In the genomic region with DNA sequence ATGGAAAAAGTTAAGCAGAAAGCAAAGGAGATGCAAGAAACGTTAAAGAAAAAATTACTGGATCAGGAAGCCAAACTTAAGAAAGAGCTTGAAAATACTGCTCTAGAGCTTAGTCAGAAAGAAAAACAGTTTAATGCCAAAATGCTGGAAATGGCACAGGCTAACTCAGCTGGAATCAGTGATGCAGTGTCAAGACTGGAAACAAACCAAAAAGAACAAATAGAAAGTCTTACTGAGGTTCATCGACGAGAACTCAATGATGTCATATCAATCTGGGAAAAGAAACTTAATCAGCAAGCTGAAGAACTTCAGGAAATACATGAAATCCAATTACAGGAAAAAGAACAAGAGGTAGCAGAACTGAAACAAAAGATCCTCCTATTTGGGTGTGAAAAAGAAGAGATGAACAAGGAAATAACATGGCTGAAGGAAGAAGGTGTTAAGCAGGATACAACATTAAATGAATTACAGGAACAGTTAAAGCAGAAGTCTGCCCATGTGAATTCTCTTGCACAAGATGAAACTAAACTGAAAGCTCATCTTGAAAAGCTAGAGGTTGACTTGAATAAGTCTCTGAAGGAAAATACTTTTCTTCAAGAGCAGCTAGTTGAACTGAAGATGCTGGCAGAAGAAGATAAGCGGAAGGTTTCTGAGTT, we compare ENCODE assay signal across 13 cellular contexts.
DNase-seq lines count a peak whose midpoint lies in the region; ATAC-seq and TF ChIP-seq lines count a peak whose summit lies in the region.
"Had no signal": no experiment of that assay in that cellular context is flagged by ENCODE, and none has a peak within 500 bp of the region (broad histone marks: within the 10 kb centered on the region; RNA-seq: fewer than 3 reads in every experiment).

No MANE protein-coding gene starts in this region.

- H2BK20ac ChIP-seq in H9 (ENCODE audit: low read depth, low read length, poor library complexity, severe bottlenecking) = no peak overlapping the region

- DNase-seq in activated naive CD4-positive, alpha-beta T cell treated with Interleukin-2 at 50 U/mL for 16 hours = no peak
- DNase-seq in right lobe of liver = no peak
- no peak for DNase-seq in suprapubic skin (ENCODE audit: low spot score in 2 of 2)
- DNase-seq in activated CD8-positive, alpha-beta memory T cell treated with anti-CD3 and anti-CD28 coated beads, Interleukin-2, amount 10 ng/mL, durations not matched to agents 7 days and 5 days = no peak
- DNase-seq in H9 = no peak
- DNase-seq in NCI-H146 treated with DMSO at 0.1 percent for 48 hours (lab: John Stamatoyannopoulos, UW; ENCODE audit: unreplicated experiment) = no peak
- DNase-seq: activated B cell treated with CpG ODN at 0.5 μM for 24 hours, BE2C, foreskin fibroblast, HFFc6, NCI-H1417 had no signal

- no peak overlapping the region for H3T11ph ChIP-seq in H9 (ENCODE audit: low read length)

- H3K27me3 Mint-ChIP-seq in activated naive CD4-positive, alpha-beta T cell treated with anti-CD3 and anti-CD28 coated beads, Interleukin-2, amount 50 U/mL, for 24 hours = no peaks in the 10 kb centered on the region
- H3K27me3 Mint-ChIP-seq in brain (no peaks in the 10 kb centered on the region), H9 (ENCODE audit: low read depth) (no peaks in the 10 kb centered on the region)
- no peaks in the 10 kb centered on the region for H3K27me3 Mint-ChIP-seq in activated CD8-positive, alpha-beta memory T cell treated with anti-CD3 and anti-CD28 coated beads, Interleukin-2, amount 10 ng/mL, durations not matched to agents 7 days and 5 days
- H3K27me3 Mint-ChIP-seq: activated B cell treated with CpG ODN at 0.5 μM for 24 hours had no signal

- WGBS in right lobe of liver (ENCODE audit: insufficient coverage, low coverage, low lambda C conversion rate, missing lambda C conversion rate) = 45% methylated on average over 4 of the region's 4 CpGs
- WGBS in suprapubic skin = 64% methylated on average over 4 of the region's 4 CpGs
- no CpG with 5 or more reads among the region's 4 CpGs for WGBS in H9 (ENCODE audit: extremely low coverage, insufficient read length, low lambda C conversion rate)

- H4K20me1 ChIP-seq in H9 (ENCODE audit: control insufficient read depth, insufficient read depth, insufficient read length) = no peaks in the 10 kb centered on the region

- no peak overlapping the region for H3K14ac ChIP-seq in H9 (ENCODE audit: insufficient read depth, low read length)

- peak in 3 of 4 donors; percentile 21 to 41 (median 41) for ATAC-seq in right lobe of liver
- no peak for ATAC-seq in activated CD8-positive, alpha-beta memory T cell treated with anti-CD3 and anti-CD28 coated beads, Interleukin-2, amount 10 ng/mL, durations not matched to agents 7 days and 5 days

- no peak for TF ChIP-seq POLR2A in right lobe of liver (IDR thresholded peaks at IDR 0.05)
- TF ChIP-seq POLR2A in suprapubic skin (IDR thresholded peaks at IDR 0.05) = no peak

- H3K23ac ChIP-seq in H9 (ENCODE audit: insufficient read length, low read depth, low read length) = no peak overlapping the region

- no peak overlapping the region for H2BK15ac ChIP-seq in H9 (ENCODE audit: low read depth, low read length)

- no peak overlapping the region for H3K4me3 Mint-ChIP-seq in activated naive CD4-positive, alpha-beta T cell treated with anti-CD3 and anti-CD28 coated beads, Interleukin-2, amount 50 U/mL, for 24 hours
- peak overlapping the region in 1 of 5 experiments; percentile 50 for H3K4me3 Mint-ChIP-seq in brain
- no peak overlapping the region for H3K4me3 Mint-ChIP-seq in activated CD8-positive, alpha-beta memory T cell treated with anti-CD3 and anti-CD28 coated beads, Interleukin-2, amount 10 ng/mL, durations not matched to agents 7 days and 5 days
- no peak overlapping the region for H3K4me3 Mint-ChIP-seq in H9
- H3K4me3 Mint-ChIP-seq: activated B cell treated with CpG ODN at 0.5 μM for 24 hours, HFFc6 had no signal

- H2AK5ac ChIP-seq in H9 (ENCODE audit: insufficient read length, low read length) = no peak overlapping the region

- no peaks in the 10 kb centered on the region for H3K79me2 ChIP-seq in H9 (ENCODE audit: insufficient read depth, low read length)

- H3K18ac ChIP-seq in H9 (ENCODE audit: insufficient read length, low read depth, low read length) = no peak overlapping the region

- peaks cover 63% of the 10 kb centered on the region for H3K36me3 Mint-ChIP-seq in activated naive CD4-positive, alpha-beta T cell treated with anti-CD3 and anti-CD28 coated beads, Interleukin-2, amount 50 U/mL, for 24 hours
- H3K36me3 Mint-ChIP-seq in brain (peaks cover 88% of the 10 kb centered on the region), H9 (ENCODE audit: insufficient read depth in 1 of 3, low read depth in 3 of 3) (peaks cover 12 to 67% (median 48%) of the 10 kb centered on the region in 3 experiments; a peak in 5 of 7 replicates)
- H3K36me3 Mint-ChIP-seq in activated CD8-positive, alpha-beta memory T cell treated with anti-CD3 and anti-CD28 coated beads, Interleukin-2, amount 10 ng/mL, durations not matched to agents 7 days and 5 days = peaks cover 62% of the 10 kb centered on the region

- no peaks in the 10 kb centered on the region for H3K23me2 ChIP-seq in H9 (ENCODE audit: insufficient read length, low read depth, low read length, poor library complexity, severe bottlenecking)

- no peak for TF ChIP-seq EP300 in suprapubic skin (IDR thresholded peaks at IDR 0.05)

- no peak overlapping the region for H2BK120ac ChIP-seq in H9 (ENCODE audit: low read depth, low read length, poor library complexity, severe bottlenecking)

- no peak overlapping the region for H2BK12ac ChIP-seq in H9 (ENCODE audit: insufficient read length, low read depth, low read length)

- H3K9me3 Mint-ChIP-seq in activated naive CD4-positive, alpha-beta T cell treated with anti-CD3 and anti-CD28 coated beads, Interleukin-2, amount 50 U/mL, for 24 hours = no peaks in the 10 kb centered on the region
- no peaks in the 10 kb centered on the region for H3K9me3 Mint-ChIP-seq in brain
- peaks cover 2% of the 10 kb centered on the region for H3K9me3 Mint-ChIP-seq in activated CD8-positive, alpha-beta memory T cell treated with anti-CD3 and anti-CD28 coated beads, Interleukin-2, amount 10 ng/mL, durations not matched to agents 7 days and 5 days (ENCODE audit: low read depth)
- H3K9me3 Mint-ChIP-seq in H9 = no peaks in the 10 kb centered on the region
- H3K9me3 Mint-ChIP-seq: activated B cell treated with CpG ODN at 0.5 μM for 24 hours, HFFc6 had no signal

- no peaks in the 10 kb centered on the region for H3K79me1 ChIP-seq in H9 (ENCODE audit: insufficient read depth, low read depth, low read length, poor library complexity, severe bottlenecking)

- H3K27me3 ChIP-seq in right lobe of liver = no peaks in the 10 kb centered on the region
- H3K27me3 ChIP-seq in suprapubic skin = no peaks in the 10 kb centered on the region
- H3K27me3 ChIP-seq in H9 (ENCODE audit: insufficient read depth, low read length) = no peaks in the 10 kb centered on the region
- H3K27me3 ChIP-seq: BE2C had no signal

- no peak overlapping the region for H3K4ac ChIP-seq in H9 (ENCODE audit: low read depth, low read length)

- no peak overlapping the region for H3K27ac ChIP-seq in right lobe of liver
- peak overlapping the region; percentile 56 for H3K27ac ChIP-seq in suprapubic skin
- H3K27ac ChIP-seq in H9 (ENCODE audit: insufficient read length, low read depth, low read length) = no peak overlapping the region

- H3K4me1 ChIP-seq in right lobe of liver = no peaks in the 10 kb centered on the region
- H3K4me1 ChIP-seq in suprapubic skin = peaks cover 41% of the 10 kb centered on the region
- no peaks in the 10 kb centered on the region for H3K4me1 ChIP-seq in H9 (ENCODE audit: insufficient read depth, low read length)
- H3K4me1 ChIP-seq: BE2C had no signal

- CTCF ChIA-PET in activated CD8-positive, alpha-beta memory T cell treated with anti-CD3 and anti-CD28 coated beads, Interleukin-2, amount 10 ng/mL, durations not matched to agents 7 days and 5 days (lab: Charles Lee) = no interaction called here

- H4K5ac ChIP-seq in H9 (ENCODE audit: insufficient read length, low read depth, low read length) = no peak overlapping the region

- peaks cover 0 to 49% (median 17%) of the 10 kb centered on the region in 4 donors for H3K36me3 ChIP-seq in right lobe of liver
- H3K36me3 ChIP-seq in suprapubic skin = peaks cover 44% of the 10 kb centered on the region

- H2AFZ ChIP-seq in H9 (ENCODE audit: low read length) = no peak overlapping the region

- no peak overlapping the region for H3K4me3 ChIP-seq in right lobe of liver
- H3K4me3 ChIP-seq in suprapubic skin = no peak overlapping the region

- peaks cover 11% of the 10 kb centered on the region for H3K4me1 Mint-ChIP-seq in activated naive CD4-positive, alpha-beta T cell treated with anti-CD3 and anti-CD28 coated beads, Interleukin-2, amount 50 U/mL, for 24 hours
- H3K4me1 Mint-ChIP-seq in brain (peaks cover 36% of the 10 kb centered on the region), H9 (no peaks in the 10 kb centered on the region)
- peaks cover 36% of the 10 kb centered on the region for H3K4me1 Mint-ChIP-seq in activated CD8-positive, alpha-beta memory T cell treated with anti-CD3 and anti-CD28 coated beads, Interleukin-2, amount 10 ng/mL, durations not matched to agents 7 days and 5 days
- H3K4me1 Mint-ChIP-seq: activated B cell treated with CpG ODN at 0.5 μM for 24 hours had no signal

- no peak overlapping the region for H3K9ac ChIP-seq in H9 (ENCODE audit: extremely low read depth, insufficient read length, low read length)

- H3K9me3 ChIP-seq in right lobe of liver (no peaks in the 10 kb centered on the region), suprapubic skin (no peaks in the 10 kb centered on the region), H9 (ENCODE audit: control insufficient read depth, low read depth, low read length) (no peaks in the 10 kb centered on the region)
- H3K9me3 ChIP-seq: BE2C had no signal

- no peak overlapping the region for H2BK5ac ChIP-seq in H9 (ENCODE audit: insufficient read length, low read length)

- H3K4me2 ChIP-seq in H9 (ENCODE audit: insufficient read depth, insufficient read length, low read length) = no peak overlapping the region

- H3K27ac Mint-ChIP-seq in activated naive CD4-positive, alpha-beta T cell treated with anti-CD3 and anti-CD28 coated beads, Interleukin-2, amount 50 U/mL, for 24 hours = peak overlapping the region; percentile 56
- H3K27ac Mint-ChIP-seq in brain (peak overlapping the region in 3 of 5 experiments; percentile 26 to 88 (median 79)), H9 (no peak overlapping the region)
- no peak overlapping the region for H3K27ac Mint-ChIP-seq in activated CD8-positive, alpha-beta memory T cell treated with anti-CD3 and anti-CD28 coated beads, Interleukin-2, amount 10 ng/mL, durations not matched to agents 7 days and 5 days
- H3K27ac Mint-ChIP-seq: activated B cell treated with CpG ODN at 0.5 μM for 24 hours, HFFc6 had no signal

- no peak overlapping the region for H4K8ac ChIP-seq in H9 (replicated peaks; ENCODE audit: insufficient read length, low read depth, low read length)

- no peak overlapping the region for H4K91ac ChIP-seq in H9 (ENCODE audit: insufficient read length, low read depth, low read length)

- TF ChIP-seq CTCF in brain (conservative IDR thresholded peaks at IDR 0.05) = no peak
- TF ChIP-seq CTCF in right lobe of liver (IDR thresholded peaks at IDR 0.05) = no peak
- no peak for TF ChIP-seq CTCF in suprapubic skin (IDR thresholded peaks at IDR 0.05)
- no peak for TF ChIP-seq CTCF in H9 (conservative IDR thresholded peaks at IDR 0.05)

- no peak overlapping the region for H3K56ac ChIP-seq in H9 (ENCODE audit: insufficient read length, low read depth, low read length)

- intact Hi-C loops in right lobe of liver (cut with DNase I) = no loop called here

Comparison
In these comparisons a context has a peak if more than half of its experiments do, and no peak if none do; other contexts are left out.
1. H3K27ac Mint-ChIP-seq: peak in activated naive CD4-positive, alpha-beta T cell treated with anti-CD3 and anti-CD28 coated beads, Interleukin-2, amount 50 U/mL, for 24 hours (single experiment) and brain (3 of 5); none in activated CD8-positive, alpha-beta memory T cell treated with anti-CD3 and anti-CD28 coated beads, Interleukin-2, amount 10 ng/mL, durations not matched to agents 7 days and 5 days (single experiment) and H9 (0 of 3).